ENCODE assay signal across 16 cellular contexts in the genomic region with DNA sequence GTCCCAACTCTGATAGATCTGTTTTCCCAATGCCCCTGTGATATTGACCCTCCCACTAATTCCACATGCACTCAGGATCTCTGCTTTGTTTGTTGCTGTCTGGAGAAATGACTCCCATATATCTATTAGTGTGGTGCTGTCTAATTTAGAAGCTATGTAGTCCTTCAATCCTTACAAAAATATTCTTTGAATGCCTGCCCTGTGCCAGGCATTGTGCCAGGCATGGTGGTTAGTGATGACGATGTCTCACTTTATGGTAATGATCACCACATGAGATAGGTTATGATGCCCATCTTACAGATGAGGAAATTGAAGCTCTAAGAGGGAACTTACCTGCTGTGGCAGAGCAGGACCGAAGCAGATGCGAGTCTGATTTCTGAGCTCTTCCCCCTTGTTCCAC. TPM values are rescaled to one million over a fixed set of nuclear protein-coding genes. Genes with fewer than 3 reads are reported as not detected.
DNase-seq lines count a peak whose midpoint lies in the region; TF ChIP-seq lines count a peak whose summit lies in the region.
"Had no signal": no experiment of that assay in that cellular context is flagged by ENCODE, and none has a peak within 500 bp of the region (broad histone marks: within the 10 kb centered on the region; RNA-seq: fewer than 3 reads in every experiment).

No MANE protein-coding gene starts in this region.

- intact Hi-C loops in Caco-2 (cut with micrococcal nuclease; ENCODE audit: unreplicated experiment), result no loop called here
- intact Hi-C loops in sigmoid colon (cut with DNase I), result no loop called here
- intact Hi-C loops in esophagus squamous epithelium (cut with DNase I), result no loop called here
- intact Hi-C loops in thyroid gland (cut with DNase I), result no loop called here

- no peak overlapping the region for H3K27ac ChIP-seq in endodermal cell (ENCODE audit: low read depth, low read length)
- H3K27ac ChIP-seq in sigmoid colon, result no peak overlapping the region
- no peak overlapping the region for H3K27ac ChIP-seq in esophagus squamous epithelium
- H3K27ac ChIP-seq in thyroid gland, result no peak overlapping the region
- H3K27ac ChIP-seq: BLaER1 had no signal

- H3K9me3 Mint-ChIP-seq in Caco-2 (ENCODE audit: unreplicated experiment) (no peaks in the 10 kb centered on the region), endodermal cell (no peaks in the 10 kb centered on the region)
- H3K9me3 Mint-ChIP-seq: CD8-positive, alpha-beta memory T cell; GM23338 had no signal

- no peak overlapping the region for H3K4me3 ChIP-seq in Caco-2 (ENCODE audit: low read depth, low read length)
- no peak overlapping the region for H3K4me3 ChIP-seq in endodermal cell (ENCODE audit: low read length)
- no peak overlapping the region for H3K4me3 ChIP-seq in sigmoid colon
- H3K4me3 ChIP-seq in esophagus squamous epithelium, result no peak overlapping the region
- no peak overlapping the region for H3K4me3 ChIP-seq in thyroid gland (replicated peaks in 1 of 3)
- H3K4me3 ChIP-seq: BLaER1, GM23338 had no signal

- no peaks in the 10 kb centered on the region for H3K36me3 Mint-ChIP-seq in Caco-2 (ENCODE audit: insufficient read depth, unreplicated experiment)
- H3K36me3 Mint-ChIP-seq in endodermal cell (ENCODE audit: low read depth), result no peaks in the 10 kb centered on the region

- H3K36me3 ChIP-seq in Caco-2 (ENCODE audit: control insufficient read depth, insufficient read depth, low read length), result peaks cover 1% of the 10 kb centered on the region; the same call in 1 of the 2 replicates
- peaks cover 4% of the 10 kb centered on the region for H3K36me3 ChIP-seq in endodermal cell (ENCODE audit: control insufficient read depth, insufficient read depth, low read length)
- no peaks in the 10 kb centered on the region for H3K36me3 ChIP-seq in sigmoid colon
- no peaks in the 10 kb centered on the region for H3K36me3 ChIP-seq in esophagus squamous epithelium
- H3K36me3 ChIP-seq in thyroid gland, result no peaks in the 10 kb centered on the region

- DNase-seq in Caco-2 (no peak), HS-5 (ENCODE audit: low read depth) (peak; percentile 29), endodermal cell (peak; percentile 27), sigmoid colon (peak; percentile 4), esophagus squamous epithelium (lab: John Stamatoyannopoulos, UW) (no peak), thyroid gland (no peak)
- no peak for DNase-seq in stimulated activated naive CD4-positive, alpha-beta T cell treated with Interleukin-2 at 50 U/mL for 16 hours (lab: John Stamatoyannopoulos, UW)
- DNase-seq: CD8-positive, alpha-beta memory T cell; KBM-7; NCI-H1105; NCI-H187; NCI-H774; SHP77 had no signal

- TF ChIP-seq CTCF in Caco-2 (IDR thresholded peaks at IDR 0.05; ENCODE audit: insufficient read depth in 1 of 2, low read depth in 1 of 2, low read length in 1 of 2, severe bottlenecking in 1 of 2, unreplicated experiment in 1 of 2) (no peak), endodermal cell (conservative IDR thresholded peaks at IDR 0.05) (no peak), sigmoid colon (IDR thresholded peaks at IDR 0.05) (no peak), esophagus squamous epithelium (IDR thresholded peaks at IDR 0.05) (no peak), thyroid gland (IDR thresholded peaks at IDR 0.05) (no peak)

- TF ChIP-seq POLR2A in sigmoid colon (IDR thresholded peaks at IDR 0.05) (no peak), esophagus squamous epithelium (IDR thresholded peaks at IDR 0.05) (no peak), thyroid gland (IDR thresholded peaks at IDR 0.05) (no peak)

- H3K27me3 ChIP-seq in Caco-2 (replicated peaks; ENCODE audit: control insufficient read depth, insufficient read depth, low read length), result no peaks in the 10 kb centered on the region
- H3K27me3 ChIP-seq in endodermal cell (ENCODE audit: control insufficient read depth, insufficient read depth, low read length, poor library complexity, severe bottlenecking), result peaks cover 37% of the 10 kb centered on the region
- peaks cover 3 to 16% (median 5%) of the 10 kb centered on the region in 3 donors for H3K27me3 ChIP-seq in sigmoid colon
- H3K27me3 ChIP-seq in esophagus squamous epithelium, result peaks cover 0 to 53% (median 5%) of the 10 kb centered on the region in 4 donors
- H3K27me3 ChIP-seq in thyroid gland, result no peaks in the 10 kb centered on the region

- TF ChIP-seq EP300 in sigmoid colon (IDR thresholded peaks at IDR 0.05), result no peak

- H3K4me3 Mint-ChIP-seq in Caco-2 (ENCODE audit: unreplicated experiment) (no peak overlapping the region), endodermal cell (no peak overlapping the region)
- H3K4me3 Mint-ChIP-seq: CD8-positive, alpha-beta memory T cell; GM23338 had no signal

- no peaks in the 10 kb centered on the region for H3K4me1 Mint-ChIP-seq in Caco-2 (ENCODE audit: low read depth, unreplicated experiment)
- no peaks in the 10 kb centered on the region for H3K4me1 Mint-ChIP-seq in endodermal cell

- H3K4me1 ChIP-seq in Caco-2, result no peaks in the 10 kb centered on the region
- no peaks in the 10 kb centered on the region for H3K4me1 ChIP-seq in endodermal cell (ENCODE audit: control insufficient read depth, insufficient read depth, low read length)
- H3K4me1 ChIP-seq in sigmoid colon, result peaks cover 0 to 35% (median 32%) of the 10 kb centered on the region in 4 donors
- peaks cover 11 to 36% (median 12%) of the 10 kb centered on the region in 3 donors for H3K4me1 ChIP-seq in esophagus squamous epithelium
- peaks cover 3 to 5% of the 10 kb centered on the region in 2 donors for H3K4me1 ChIP-seq in thyroid gland

- no TSS peak for BruUV-seq in Caco-2 (replicated peaks; lab: Mats Ljungman, UMichigan)

- CTCF ChIA-PET in Caco-2 (lab: Charles Lee), result interaction anchor here (1.3 kb wide), 1 partner anchor 17 kb away, joined by 4 read pairs; no protein-coding TSS in a partner anchor

- H3K27ac Mint-ChIP-seq in Caco-2 (ENCODE audit: unreplicated experiment) (peak overlapping the region; percentile 65), endodermal cell (no peak overlapping the region)
- H3K27ac Mint-ChIP-seq: CD8-positive, alpha-beta memory T cell; GM23338 had no signal

- H3K9ac ChIP-seq in endodermal cell (ENCODE audit: extremely low read depth, low read length, poor library complexity, severe bottlenecking), result no peak overlapping the region
- H3K9ac ChIP-seq: BLaER1 had no signal

- H3K27me3 Mint-ChIP-seq in Caco-2 (ENCODE audit: insufficient read depth, unreplicated experiment), result no peaks in the 10 kb centered on the region
- peaks cover 49% of the 10 kb centered on the region for H3K27me3 Mint-ChIP-seq in endodermal cell (ENCODE audit: insufficient read depth)

- 94% methylated on average over 2 to 3 of the region's 3 CpGs for WGBS in endodermal cell (ENCODE audit: insufficient coverage in 1 of 2, insufficient read length in 1 of 2), 2 experiments
- WGBS in sigmoid colon, 2 donors, result 73 to 87% methylated on average over 3 of the region's 3 CpGs
- WGBS in esophagus squamous epithelium, 2 donors, result 70 to 91% methylated on average over 3 of the region's 3 CpGs
- 94 to 95% methylated on average over 3 of the region's 3 CpGs for WGBS in thyroid gland, 2 donors

- POLR2A ChIA-PET in Caco-2 (lab: Charles Lee), result interaction anchor here (0.6 kb wide), 1 partner anchor 13 kb away, joined by 20 read pairs; a partner anchor contains a TSS

- H3K9me3 ChIP-seq in Caco-2 (no peaks in the 10 kb centered on the region), endodermal cell (ENCODE audit: control insufficient read depth, low read length) (no peaks in the 10 kb centered on the region), sigmoid colon (no peaks in the 10 kb centered on the region), esophagus squamous epithelium (no peaks in the 10 kb centered on the region), thyroid gland (no peaks in the 10 kb centered on the region)
- H3K9me3 ChIP-seq: BLaER1 had no signal

RNA-seq across cellular contexts. Expression of a gene that starts 12.9 kb away (rescaled TPM):
- total RNA-seq in Caco-2 (2022), result not detected in 2 replicates
- not detected for total RNA-seq in endodermal cell
- not detected for polyA plus RNA-seq in endodermal cell (2013, experiment 1 of 2)
- polyA plus RNA-seq in endodermal cell (2013, experiment 2 of 2), result not detected
- not detected for total RNA-seq in sigmoid colon
- polyA plus RNA-seq in sigmoid colon, result not detected
- total RNA-seq in esophagus squamous epithelium, result not detected
- total RNA-seq in thyroid gland, result not detected
- total RNA-seq: CD8-positive, alpha-beta memory T cell; GM23338; NCI-H460 had no signal
- polyA plus RNA-seq: CD8-positive, alpha-beta memory T cell; GM23338 had no signal

RNA-seq across cellular contexts. Expression of a gene that starts 46.6 kb away (rescaled TPM):
- total RNA-seq in Caco-2 (2022) (8.7 and 9.4 TPM in 2 replicates), endodermal cell (10 to 100 TPM in 1 of 2 donors, 1 to 10 TPM in 1; 8.4 to 12.1 TPM), sigmoid colon (10 to 100 TPM in 1 of 4 donors, 1 to 10 TPM in 3; 1.1 to 15.0 (median 2.8) TPM), esophagus squamous epithelium (1 to 10 TPM in 2 of 4 donors, under 1 TPM in 2; 0.35 to 1.7 (median 0.93) TPM), thyroid gland (1 to 10 TPM in 3 of 4 donors, under 1 TPM in 1; 0.54 to 3.0 (median 2.1) TPM)
- polyA plus RNA-seq in endodermal cell (2013, experiment 1 of 2), result 10.6 TPM
- 9.6 TPM for polyA plus RNA-seq in endodermal cell (2013, experiment 2 of 2)
- polyA plus RNA-seq in sigmoid colon, result under 1 TPM in 1 of 3 donors, not detected in 2; 0.52 TPM
- polyA plus RNA-seq: CD8-positive, alpha-beta memory T cell had no signal

RNA-seq across cellular contexts. Expression of a gene that starts 54.6 kb away (rescaled TPM):
- total RNA-seq in Caco-2 (2022) (46.0 and 50.4 TPM in 2 replicates), endodermal cell (1 to 10 TPM; 2.0 to 2.1 TPM), sigmoid colon (1 to 10 TPM in 1 of 4 donors, under 1 TPM in 1, not detected in 2; 0.33 to 1.1 TPM), esophagus squamous epithelium (1 to 10 TPM in 1 of 4 donors, under 1 TPM in 2, not detected in 1; 0.64 to 1.7 (median 0.66) TPM), thyroid gland (10 to 100 TPM in 2 of 4 donors, 1 to 10 TPM in 1, under 1 TPM in 1; 0.94 to 25.6 (median 6.8) TPM)
- 4.3 TPM for polyA plus RNA-seq in endodermal cell (2013, experiment 1 of 2)
- polyA plus RNA-seq in endodermal cell (2013, experiment 2 of 2), result 4.1 TPM
- 1 to 10 TPM in 1 of 3 donors, under 1 TPM in 1, not detected in 1; 0.92 to 1.3 TPM for polyA plus RNA-seq in sigmoid colon
- total RNA-seq: CD8-positive, alpha-beta memory T cell had no signal
- polyA plus RNA-seq: CD8-positive, alpha-beta memory T cell had no signal

Comparison
In these comparisons a context has a peak if more than half of its experiments do, and no peak if none do; other contexts are left out.
1. DNase-seq: peak in HS-5 (single experiment), endodermal cell (single experiment) and sigmoid colon (single experiment); none in Caco-2 (0 of 2), esophagus squamous epithelium (single experiment), stimulated activated naive CD4-positive, alpha-beta T cell treated with Interleukin-2 at 50 U/mL for 16 hours (single experiment) and thyroid gland (0 of 2).